Comparison of ENCODE assay signal across 31 cellular contexts in genomic region chr1:177947623-177948022, GRCh38. TPM values are rescaled to one million over a fixed set of nuclear protein-coding genes. Genes with fewer than 3 reads are reported as not detected.
"Had no signal": no experiment of that assay in that cellular context is flagged by ENCODE, and none has a peak within 500 bp of the region (broad histone marks: within the 10 kb centered on the region; RNA-seq: fewer than 3 reads in every experiment).

No MANE protein-coding gene starts in this region.

- H3K27ac ChIP-seq: ascending aorta, cardiac muscle cell, WERI-Rb-1 had no signal

- H3K9me3 Mint-ChIP-seq: activated CD4-positive, alpha-beta memory T cell treated with anti-CD3 and anti-CD28 coated beads for 36 hours; activated CD4-positive, alpha-beta T cell treated with anti-CD3 and anti-CD28 coated beads, Interleukin-2, amount 10 ng/mL, durations not matched to agents 24 days and 14 days; activated CD8-positive, alpha-beta T cell treated with anti-CD3 and anti-CD28 coated beads for 36 hours; activated naive CD4-positive, alpha-beta T cell treated with anti-CD3 and anti-CD28 coated beads, Interleukin-2, amount 10 ng/mL, durations not matched to agents 7 days and 5 days; activated naive CD4-positive, alpha-beta T cell treated with anti-CD3 and anti-CD28 coated beads, Interleukin-2, amount 50 U/mL, for 24 hours; activated naive CD8-positive, alpha-beta T cell treated with anti-CD3 and anti-CD28 coated beads, Interleukin-2, amount 10 ng/mL, durations not matched to agents 7 days and 5 days; activated naive CD8-positive, alpha-beta T cell treated with anti-CD3 and anti-CD28 coated beads, Interleukin-2, amount 50 U/mL, for 24 hours; activated T-helper 2 cell treated with anti-CD3 and anti-CD28 coated beads, Interferon-gamma antibody, Interleukin-2, Interleukin-4, amounts not matched to agents 10 μg/mL and 5 μg/mL and 100 μg/mL, durations not matched to agents 14 hours and 24 hours and 36 hours; brain; central memory CD8-positive, alpha-beta T cell; T-helper 1 cell treated with Interleukin-12 subunit alpha and Interleukin-12 subunit beta and Interleukin-4 antibody, amounts not matched to agents 30 μg/mL and 1 μg/mL, for 36 hours; T-helper 2 cell treated with Interferon-gamma antibody and Interleukin-4, amounts not matched to agents 5 μg/mL and 100 μg/mL, for 36 hours; WTC11 had no signal

- H3K4me3 Mint-ChIP-seq: activated CD4-positive, alpha-beta memory T cell treated with anti-CD3 and anti-CD28 coated beads for 36 hours; activated CD4-positive, alpha-beta T cell treated with anti-CD3 and anti-CD28 coated beads for 36 hours; activated CD4-positive, alpha-beta T cell treated with anti-CD3 and anti-CD28 coated beads, Interleukin-2, amount 10 ng/mL, durations not matched to agents 24 days and 14 days; activated CD8-positive, alpha-beta T cell treated with anti-CD3 and anti-CD28 coated beads for 36 hours; activated naive CD4-positive, alpha-beta T cell treated with anti-CD3 and anti-CD28 coated beads, Interleukin-2, amount 10 ng/mL, durations not matched to agents 7 days and 5 days; activated naive CD4-positive, alpha-beta T cell treated with anti-CD3 and anti-CD28 coated beads, Interleukin-2, amount 50 U/mL, for 24 hours; activated naive CD8-positive, alpha-beta T cell; activated naive CD8-positive, alpha-beta T cell treated with anti-CD3 and anti-CD28 coated beads, Interleukin-2, amount 10 ng/mL, durations not matched to agents 7 days and 5 days; activated naive CD8-positive, alpha-beta T cell treated with anti-CD3 and anti-CD28 coated beads, Interleukin-2, amount 50 U/mL, for 24 hours; brain; central memory CD8-positive, alpha-beta T cell; T-helper 1 cell treated with Interleukin-12 subunit alpha and Interleukin-12 subunit beta and Interleukin-4 antibody, amounts not matched to agents 30 μg/mL and 1 μg/mL, for 36 hours; T-helper 2 cell treated with Interferon-gamma antibody and Interleukin-4, amounts not matched to agents 5 μg/mL and 100 μg/mL, for 36 hours; WTC11 had no signal

- H3K27me3 Mint-ChIP-seq: activated CD4-positive, alpha-beta T cell treated with anti-CD3 and anti-CD28 coated beads for 36 hours; activated CD4-positive, alpha-beta T cell treated with anti-CD3 and anti-CD28 coated beads, Interleukin-2, amount 10 ng/mL, durations not matched to agents 24 days and 14 days; activated naive CD4-positive, alpha-beta T cell treated with anti-CD3 and anti-CD28 coated beads, Interleukin-2, amount 50 U/mL, for 24 hours; central memory CD8-positive, alpha-beta T cell had no signal

- ATAC-seq: activated CD4-positive, CD25-positive, alpha-beta regulatory T cell treated with anti-CD3 and anti-CD28 coated beads, Interleukin-2, amount 50 U/mL, for 24 hours; activated naive CD8-positive, alpha-beta T cell treated with anti-CD3 and anti-CD28 coated beads, Interleukin-2, amount 50 U/mL, for 24 hours had no signal

- H3K27me3 ChIP-seq: ascending aorta, cardiac muscle cell had no signal

- DNase-seq: activated CD4-positive, alpha-beta T cell treated with anti-CD3 and anti-CD28 coated beads for 1 hour; activated CD4-positive, alpha-beta T cell treated with anti-CD3 and anti-CD28 coated beads, Interleukin-2, amount 50 U/mL, for 1 hour; activated CD4-positive, alpha-beta T cell treated with anti-CD3 and anti-CD28 coated beads, Interleukin-2, amount 50 U/mL, for 4 hours; activated CD4-positive, CD25-positive, alpha-beta regulatory T cell; activated CD8-positive, alpha-beta memory T cell treated with anti-CD3 and anti-CD28 coated beads, Interleukin-2, amount 50 U/mL, for 4 hours; activated effector memory CD4-positive, alpha-beta T cell treated with Interleukin-2 at 50 U/mL for 16 hours; activated gamma-delta T cell; activated naive CD4-positive, alpha-beta T cell treated with Interleukin-2 at 50 U/mL for 16 hours; activated naive CD8-positive, alpha-beta T cell treated with anti-CD3 and anti-CD28 coated beads, Interleukin-2, amount 10 ng/mL, durations not matched to agents 7 days and 5 days; activated T-cell treated with anti-CD3 and anti-CD28 coated beads for 4 hours; activated T-cell treated with anti-CD3 and anti-CD28 coated beads, Interleukin-2, amount 50 U/mL, for 1 hour; T-helper 9 cell had no signal

- H3K27ac Mint-ChIP-seq: activated CD4-positive, alpha-beta memory T cell treated with anti-CD3 and anti-CD28 coated beads for 36 hours; activated CD4-positive, alpha-beta T cell treated with anti-CD3 and anti-CD28 coated beads for 36 hours; activated CD4-positive, alpha-beta T cell treated with anti-CD3 and anti-CD28 coated beads, Interleukin-2, amount 10 ng/mL, durations not matched to agents 24 days and 14 days; activated CD8-positive, alpha-beta T cell treated with anti-CD3 and anti-CD28 coated beads for 36 hours; activated naive CD4-positive, alpha-beta T cell treated with anti-CD3 and anti-CD28 coated beads, Interleukin-2, amount 10 ng/mL, durations not matched to agents 7 days and 5 days; activated naive CD4-positive, alpha-beta T cell treated with anti-CD3 and anti-CD28 coated beads, Interleukin-2, amount 50 U/mL, for 24 hours; activated naive CD8-positive, alpha-beta T cell; activated naive CD8-positive, alpha-beta T cell treated with anti-CD3 and anti-CD28 coated beads, Interleukin-2, amount 10 ng/mL, durations not matched to agents 7 days and 5 days; activated naive CD8-positive, alpha-beta T cell treated with anti-CD3 and anti-CD28 coated beads, Interleukin-2, amount 50 U/mL, for 24 hours; activated T-helper 2 cell treated with anti-CD3 and anti-CD28 coated beads, Interferon-gamma antibody, Interleukin-2, Interleukin-4, amounts not matched to agents 10 μg/mL and 5 μg/mL and 100 μg/mL, durations not matched to agents 14 hours and 24 hours and 36 hours; T-helper 1 cell treated with Interleukin-12 subunit alpha and Interleukin-12 subunit beta and Interleukin-4 antibody, amounts not matched to agents 30 μg/mL and 1 μg/mL, for 36 hours; T-helper 2 cell treated with Interferon-gamma antibody and Interleukin-4, amounts not matched to agents 5 μg/mL and 100 μg/mL, for 36 hours; WTC11 had no signal

- H3K4me1 ChIP-seq: ascending aorta had no signal

- H3K36me3 Mint-ChIP-seq: activated CD4-positive, alpha-beta memory T cell treated with anti-CD3 and anti-CD28 coated beads for 36 hours; activated naive CD4-positive, alpha-beta T cell treated with anti-CD3 and anti-CD28 coated beads, Interleukin-2, amount 10 ng/mL, durations not matched to agents 7 days and 5 days; activated naive CD4-positive, alpha-beta T cell treated with anti-CD3 and anti-CD28 coated beads, Interleukin-2, amount 50 U/mL, for 24 hours; activated naive CD8-positive, alpha-beta T cell; activated naive CD8-positive, alpha-beta T cell treated with anti-CD3 and anti-CD28 coated beads, Interleukin-2, amount 10 ng/mL, durations not matched to agents 7 days and 5 days; brain; WTC11 had no signal

- H3K9me3 ChIP-seq: ascending aorta had no signal

- H3K4me3 ChIP-seq: ascending aorta, cardiac muscle cell had no signal

- H3K4me1 Mint-ChIP-seq: activated CD4-positive, alpha-beta T cell treated with anti-CD3 and anti-CD28 coated beads for 36 hours; activated CD4-positive, alpha-beta T cell treated with anti-CD3 and anti-CD28 coated beads, Interleukin-2, amount 10 ng/mL, durations not matched to agents 24 days and 14 days; activated naive CD4-positive, alpha-beta T cell treated with anti-CD3 and anti-CD28 coated beads, Interleukin-2, amount 10 ng/mL, durations not matched to agents 7 days and 5 days; activated naive CD4-positive, alpha-beta T cell treated with anti-CD3 and anti-CD28 coated beads, Interleukin-2, amount 50 U/mL, for 24 hours; activated naive CD8-positive, alpha-beta T cell treated with anti-CD3 and anti-CD28 coated beads, Interleukin-2, amount 10 ng/mL, durations not matched to agents 7 days and 5 days; activated naive CD8-positive, alpha-beta T cell treated with anti-CD3 and anti-CD28 coated beads, Interleukin-2, amount 50 U/mL, for 24 hours; central memory CD8-positive, alpha-beta T cell had no signal

- H3K36me3 ChIP-seq: cardiac muscle cell, WERI-Rb-1 had no signal

RNA-seq across cellular contexts. Expression of gene SEC16B, which starts 22.2 kb away (rescaled TPM):
- total RNA-seq: activated CD4-positive, alpha-beta memory T cell treated with anti-CD3 and anti-CD28 coated beads for 36 hours; activated CD4-positive, alpha-beta T cell treated with anti-CD3 and anti-CD28 coated beads for 36 hours; activated CD4-positive, alpha-beta T cell treated with anti-CD3 and anti-CD28 coated beads, Interleukin-2, amount 10 ng/mL, durations not matched to agents 24 days and 14 days; activated CD8-positive, alpha-beta memory T cell treated with anti-CD3 and anti-CD28 coated beads for 36 hours; activated CD8-positive, alpha-beta T cell treated with anti-CD3 and anti-CD28 coated beads for 36 hours; activated T-helper 2 cell treated with anti-CD3 and anti-CD28 coated beads, Interferon-gamma antibody, Interleukin-2, Interleukin-4, amounts not matched to agents 10 μg/mL and 5 μg/mL and 100 μg/mL, durations not matched to agents 14 hours and 24 hours and 36 hours had no signal
